Comparison of ENCODE assay signal across 22 cellular contexts in the genomic region with DNA sequence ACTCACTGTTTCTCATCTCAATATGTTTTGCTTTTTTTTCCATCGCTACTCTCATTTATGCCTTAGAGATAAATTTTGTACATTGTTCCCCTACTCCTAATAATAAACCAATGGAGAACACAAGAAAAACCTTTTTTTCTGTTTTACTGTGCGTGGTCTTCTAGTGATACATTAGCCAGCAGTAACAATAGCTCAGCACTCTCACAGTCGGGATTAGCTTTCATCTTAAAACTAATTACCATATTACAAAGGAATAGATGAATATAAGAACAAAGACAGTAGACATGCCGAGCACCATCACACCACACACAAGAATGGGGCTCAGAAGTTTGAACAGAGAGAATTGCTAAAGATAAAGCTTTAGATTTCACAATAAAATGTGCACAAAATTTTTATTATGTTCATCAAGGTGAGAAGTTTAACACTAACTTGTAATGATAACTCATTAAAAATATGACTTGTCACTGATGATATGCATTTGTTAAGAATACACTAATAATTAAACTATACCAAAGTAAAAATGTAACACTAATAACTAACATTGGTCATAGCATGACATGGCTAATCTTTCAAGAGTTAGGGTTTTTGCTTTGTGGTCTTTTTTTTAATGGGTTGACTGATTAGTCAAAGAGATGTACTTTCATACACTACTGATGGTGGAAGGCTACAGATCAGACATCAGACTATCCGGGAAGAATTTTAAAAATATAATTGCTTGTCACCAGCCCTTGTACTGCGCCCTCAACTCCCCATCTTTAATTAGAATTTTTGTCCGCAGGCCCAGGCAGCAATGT.
"Had no signal": no experiment of that assay in that cellular context is flagged by ENCODE, and none has a peak within 500 bp of the region (broad histone marks: within the 10 kb centered on the region; RNA-seq: fewer than 3 reads in every experiment).

No MANE protein-coding gene starts in this region.

- H3K9me3 ChIP-seq: right lobe of liver, suprapubic skin had no signal

- H3K27ac ChIP-seq: heart left ventricle, right lobe of liver, skin epidermis, stomach, suprapubic skin, tibial nerve had no signal

- H3K4me3 Mint-ChIP-seq: activated B cell treated with CpG ODN at 0.5 μM for 24 hours; activated CD4-positive, alpha-beta memory T cell treated with anti-CD3 and anti-CD28 coated beads for 36 hours; activated CD4-positive, alpha-beta T cell treated with anti-CD3 and anti-CD28 coated beads for 36 hours; activated naive CD4-positive, alpha-beta T cell treated with anti-CD3 and anti-CD28 coated beads, Interleukin-2, amount 10 ng/mL, durations not matched to agents 7 days and 5 days; activated T-cell treated with anti-CD3 and anti-CD28 coated beads, Interleukin-2, amount 50 U/mL, for 72 hours; nephron; stimulated activated effector memory CD8-positive, alpha-beta T cell treated with anti-CD3 and anti-CD28 coated beads, Interleukin-12 subunit alpha, Interleukin-12 subunit beta, amount 100 ng/mL, for 72 hours had no signal

- H3K4me3 ChIP-seq: heart left ventricle, right lobe of liver, skin epidermis, stomach, suprapubic skin, tibial nerve had no signal

- ATAC-seq: activated CD4-positive, alpha-beta T cell treated with anti-CD3 and anti-CD28 coated beads for 36 hours; activated T-cell treated with anti-CD3 and anti-CD28 coated beads, Interleukin-2, amount 50 U/mL, for 72 hours; heart left ventricle; left cardiac atrium; right lobe of liver; stimulated activated effector memory CD8-positive, alpha-beta T cell treated with anti-CD3 and anti-CD28 coated beads, Interleukin-12 subunit alpha, Interleukin-12 subunit beta, amount 100 ng/mL, for 72 hours had no signal

- H3K9me3 Mint-ChIP-seq: activated naive CD4-positive, alpha-beta T cell treated with anti-CD3 and anti-CD28 coated beads, Interleukin-2, amount 10 ng/mL, durations not matched to agents 7 days and 5 days; stimulated activated effector memory CD8-positive, alpha-beta T cell treated with anti-CD3 and anti-CD28 coated beads, Interleukin-12 subunit alpha, Interleukin-12 subunit beta, amount 100 ng/mL, for 72 hours had no signal

- DNase-seq: activated B cell treated with CpG ODN at 0.5 μM for 24 hours; activated CD4-positive, alpha-beta memory T cell treated with anti-CD3 and anti-CD28 coated beads for 36 hours; activated CD4-positive, alpha-beta T cell treated with anti-CD3 and anti-CD28 coated beads for 36 hours; activated effector memory CD4-positive, alpha-beta T cell treated with anti-CD3 and anti-CD28 coated beads, Interleukin-2, amount 50 U/mL, for 16 hours; activated naive CD4-positive, alpha-beta T cell treated with anti-CD3 and anti-CD28 coated beads, Interleukin-2, amount 10 ng/mL, durations not matched to agents 7 days and 5 days; activated T-cell treated with anti-CD3 and anti-CD28 coated beads, Interleukin-2, amount 50 U/mL, for 72 hours; amygdala; cortex of kidney; heart left ventricle; islet precursor cell; left cardiac atrium; occipital lobe; right lobe of liver; stimulated activated CD4-positive, alpha-beta T cell treated with anti-CD3 and anti-CD28 coated beads, Interleukin-2, amount 100 ng/mL, for 24 hours; stomach; T1000 had no signal

- H3K27ac Mint-ChIP-seq: activated B cell treated with CpG ODN at 0.5 μM for 24 hours; activated CD4-positive, alpha-beta memory T cell treated with anti-CD3 and anti-CD28 coated beads for 36 hours; activated CD4-positive, alpha-beta T cell treated with anti-CD3 and anti-CD28 coated beads for 36 hours; activated naive CD4-positive, alpha-beta T cell treated with anti-CD3 and anti-CD28 coated beads, Interleukin-2, amount 10 ng/mL, durations not matched to agents 7 days and 5 days; activated T-cell treated with anti-CD3 and anti-CD28 coated beads, Interleukin-2, amount 50 U/mL, for 72 hours; nephron; stimulated activated effector memory CD8-positive, alpha-beta T cell treated with anti-CD3 and anti-CD28 coated beads, Interleukin-12 subunit alpha, Interleukin-12 subunit beta, amount 100 ng/mL, for 72 hours had no signal

- H3K4me1 Mint-ChIP-seq: activated B cell treated with CpG ODN at 0.5 μM for 24 hours; activated CD4-positive, alpha-beta T cell treated with anti-CD3 and anti-CD28 coated beads for 36 hours; activated naive CD4-positive, alpha-beta T cell treated with anti-CD3 and anti-CD28 coated beads, Interleukin-2, amount 10 ng/mL, durations not matched to agents 7 days and 5 days; nephron had no signal

- H3K27me3 ChIP-seq: heart left ventricle, right lobe of liver, stomach, suprapubic skin, tibial nerve had no signal

- H3K36me3 Mint-ChIP-seq: activated CD4-positive, alpha-beta memory T cell treated with anti-CD3 and anti-CD28 coated beads for 36 hours; activated naive CD4-positive, alpha-beta T cell treated with anti-CD3 and anti-CD28 coated beads, Interleukin-2, amount 10 ng/mL, durations not matched to agents 7 days and 5 days; stimulated activated effector memory CD8-positive, alpha-beta T cell treated with anti-CD3 and anti-CD28 coated beads, Interleukin-12 subunit alpha, Interleukin-12 subunit beta, amount 100 ng/mL, for 72 hours had no signal

- H3K36me3 ChIP-seq: heart left ventricle, right lobe of liver, stomach, suprapubic skin, tibial nerve had no signal

- H3K4me1 ChIP-seq: right lobe of liver, stomach, suprapubic skin, tibial nerve had no signal

- FAIRE-seq: endometrium had no signal
